12 cellular contexts compared by ENCODE assay signal in the genomic region with DNA sequence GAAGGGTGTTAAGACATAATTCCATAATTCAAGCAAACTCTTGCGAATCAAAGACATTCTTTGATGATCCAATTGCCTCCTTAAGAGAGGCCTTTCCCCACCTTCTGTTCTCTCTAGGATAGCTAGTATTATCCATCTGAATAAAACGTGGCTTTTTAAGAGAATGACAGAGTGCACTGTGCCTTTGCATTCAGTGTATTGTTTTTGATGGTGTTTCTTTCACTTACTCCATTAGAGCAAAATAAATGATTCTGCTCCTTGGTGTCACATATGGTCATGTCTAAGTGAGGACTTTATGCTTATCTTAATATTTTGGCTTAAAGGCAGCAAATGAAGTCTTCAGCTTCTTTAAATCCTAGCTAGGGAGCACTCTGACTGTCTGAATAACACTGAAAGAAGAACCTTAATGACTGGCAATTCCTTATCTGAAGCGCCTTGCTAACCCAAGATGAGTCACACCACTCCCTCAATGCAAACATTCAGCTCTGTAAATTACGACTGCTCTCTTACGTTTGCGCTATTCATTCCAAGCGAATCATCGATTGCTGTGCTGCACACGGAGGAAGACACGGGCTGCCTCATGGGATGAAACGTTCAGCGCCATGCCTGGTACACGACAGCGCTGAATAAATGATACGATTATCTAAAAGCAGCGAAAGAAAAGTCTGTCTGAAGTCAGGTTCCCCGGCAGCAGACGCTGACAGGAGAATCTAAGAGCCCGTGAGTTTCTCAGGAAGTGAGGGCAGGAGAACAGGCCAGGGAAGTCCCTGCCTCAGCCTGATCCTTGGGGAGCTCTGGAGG. TPM values are rescaled to one million over a fixed set of nuclear protein-coding genes. Genes with fewer than 3 reads are reported as not detected.
DNase-seq lines count a peak whose midpoint lies in the region; TF ChIP-seq lines count a peak whose summit lies in the region.
"Had no signal": no experiment of that assay in that cellular context is flagged by ENCODE, and none has a peak within 500 bp of the region (broad histone marks: within the 10 kb centered on the region; RNA-seq: fewer than 3 reads in every experiment).

No MANE protein-coding gene starts in this region.

- H2BK5ac ChIP-seq in trophoblast cell (ENCODE audit: low read depth, low read length, poor library complexity), result no peak overlapping the region

- no peak overlapping the region for H2BK120ac ChIP-seq in trophoblast cell (ENCODE audit: insufficient read depth, low read length, poor library complexity)

- no peak overlapping the region for H3K18ac ChIP-seq in trophoblast cell (ENCODE audit: low read length)

- H3K36me3 ChIP-seq in Peyer's patch (no peaks in the 10 kb centered on the region), colonic mucosa (no peaks in the 10 kb centered on the region), trophoblast cell (ENCODE audit: control insufficient read depth in 1 of 2, insufficient read depth in 2 of 2, low read length in 2 of 2) (no peaks in the 10 kb centered on the region), H7 (replicated peaks; ENCODE audit: control insufficient read depth, insufficient read depth, low read length) (no peaks in the 10 kb centered on the region)

- H3K9me3 ChIP-seq in Peyer's patch (no peaks in the 10 kb centered on the region), colonic mucosa (no peaks in the 10 kb centered on the region), trophoblast cell (ENCODE audit: insufficient read depth, low read depth, low read length) (no peaks in the 10 kb centered on the region)

- no peak overlapping the region for H2BK12ac ChIP-seq in trophoblast cell (ENCODE audit: low read length)

- H3K27me3 ChIP-seq in Peyer's patch (no peaks in the 10 kb centered on the region), colonic mucosa (no peaks in the 10 kb centered on the region), trophoblast cell (ENCODE audit: insufficient read depth, low read length) (no peaks in the 10 kb centered on the region), H7 (ENCODE audit: control insufficient read depth, insufficient read depth, low read length) (no peaks in the 10 kb centered on the region)

- no peak overlapping the region for H3K4ac ChIP-seq in trophoblast cell (ENCODE audit: low read depth, low read length)

- H3K9ac ChIP-seq in colonic mucosa (ENCODE audit: low read depth in 2 of 2, low read length in 2 of 2) (no peak overlapping the region), trophoblast cell (ENCODE audit: low read length) (no peak overlapping the region)

- no peak overlapping the region for H4K91ac ChIP-seq in trophoblast cell (ENCODE audit: low read depth, low read length)

- DNase-seq in HEK293T (ENCODE audit: extremely low spot score) (peak; percentile 12), Peyer's patch (peak in 2 of 3 donors; percentile 46 to 54), colonic mucosa (peak; percentile 40), trophoblast cell (peak in 1 of 2 donors; percentile 1), anterior cingulate cortex (lab: John Stamatoyannopoulos, UW) (no peak), H7 (no peak)
- DNase-seq in stimulated activated CD4-positive, alpha-beta T cell treated with anti-CD3 and anti-CD28 coated beads, Interleukin-2, amount 100 ng/mL, for 24 hours, result no peak
- DNase-seq: activated naive CD8-positive, alpha-beta T cell treated with anti-CD3 and anti-CD28 coated beads, Interleukin-2, amount 10 ng/mL, durations not matched to agents 7 days and 5 days; CD4-positive, CD25-positive, alpha-beta regulatory T cell; left cardiac atrium; natural killer cell; SIG-M5 had no signal

- no peak overlapping the region for H4K12ac ChIP-seq in trophoblast cell (ENCODE audit: low read depth, low read length)

- no peak overlapping the region for H2AFZ ChIP-seq in trophoblast cell (ENCODE audit: insufficient read depth, low read length, poor library complexity)

- H3K4me1 ChIP-seq in Peyer's patch (no peaks in the 10 kb centered on the region), colonic mucosa (no peaks in the 10 kb centered on the region), trophoblast cell (ENCODE audit: control insufficient read depth in 1 of 2, insufficient read depth in 2 of 2, low read length in 2 of 2) (no peaks in the 10 kb centered on the region)

- no peak overlapping the region for H3K23ac ChIP-seq in trophoblast cell (ENCODE audit: low read length)

- H3K14ac ChIP-seq in trophoblast cell (ENCODE audit: low read length), result no peak overlapping the region

- TF ChIP-seq CTCF in Peyer's patch (IDR thresholded peaks at IDR 0.05) (no peak), colonic mucosa (IDR thresholded peaks at IDR 0.05) (no peak)

- H3K27ac ChIP-seq in Peyer's patch (no peak overlapping the region), colonic mucosa (no peak overlapping the region), trophoblast cell (ENCODE audit: low read depth, low read length) (peak overlapping the region; percentile 25)

- no peak for TF ChIP-seq POLR2A in Peyer's patch (IDR thresholded peaks at IDR 0.05)

- CTCF ChIA-PET in HEK293T (lab: Yijun Ruan, JAX), result no interaction called here

- no peak overlapping the region for H2AK5ac ChIP-seq in trophoblast cell (ENCODE audit: low read length)

- H3K79me1 ChIP-seq in trophoblast cell (ENCODE audit: low read length), result no peaks in the 10 kb centered on the region

- H3K4me3 ChIP-seq in Peyer's patch (no peak overlapping the region), colonic mucosa (no peak overlapping the region), trophoblast cell (ENCODE audit: low read depth, low read length) (no peak overlapping the region), H7 (ENCODE audit: insufficient read depth, low read depth, low read length) (no peak overlapping the region)

- POLR2A ChIA-PET in HEK293T (lab: Yijun Ruan, JAX), result interaction anchor here (1.0 kb wide), 1 partner anchor 35 kb away, joined by 3 read pairs; the partner anchor contains the start of gene GEMIN8

- H3K79me2 ChIP-seq in trophoblast cell (ENCODE audit: control insufficient read depth, insufficient read depth, low read length, poor library complexity), result no peaks in the 10 kb centered on the region

- WGBS in trophoblast cell (ENCODE audit: extremely low coverage, insufficient coverage, insufficient read length), result no CpG with 5 or more reads among the region's 19 CpGs

- no peak overlapping the region for H3K4me2 ChIP-seq in trophoblast cell (ENCODE audit: low read length)

- intact Hi-C loops in colonic mucosa (cut with DNase I), result no loop called here

- no peak overlapping the region for H4K8ac ChIP-seq in trophoblast cell (ENCODE audit: low read depth, low read length)

TF ChIP-seq in HEK293T, 16 proteins besides CTCF, POLR2A, EP300 and RAD21:
- TF ChIP-seq LEF1 (IDR thresholded peaks at IDR 0.05; ENCODE audit: borderline replicate concordance) (no peak), NFRKB (IDR thresholded peaks at IDR 0.05) (no peak)

RNA-seq across cellular contexts. Expression of gene GEMIN8, which starts 35.1 kb away (rescaled TPM):
- 10 to 100 TPM; 10.7 to 47.9 (median 17.3) TPM for total RNA-seq in Peyer's patch
- total RNA-seq in colonic mucosa, result 10 to 100 TPM; 16.4 to 20.9 TPM
- 8.4 and 9.3 TPM in 2 replicates for polyA plus RNA-seq in trophoblast cell (2013)
- total RNA-seq in H7 (2014; rRNA removed; shearing (Covaris generic)), result 34.1 and 52.1 TPM in 2 replicates

Comparison
In these comparisons a context has a peak if more than half of its experiments do, and no peak if none do; other contexts are left out.
1. DNase-seq: peak in HEK293T (single experiment), Peyer's patch (2 of 3) and colonic mucosa (single experiment); none in anterior cingulate cortex (0 of 58), H7 (single experiment) and stimulated activated CD4-positive, alpha-beta T cell treated with anti-CD3 and anti-CD28 coated beads, Interleukin-2, amount 100 ng/mL, for 24 hours (0 of 2).